In the genomic region with DNA sequence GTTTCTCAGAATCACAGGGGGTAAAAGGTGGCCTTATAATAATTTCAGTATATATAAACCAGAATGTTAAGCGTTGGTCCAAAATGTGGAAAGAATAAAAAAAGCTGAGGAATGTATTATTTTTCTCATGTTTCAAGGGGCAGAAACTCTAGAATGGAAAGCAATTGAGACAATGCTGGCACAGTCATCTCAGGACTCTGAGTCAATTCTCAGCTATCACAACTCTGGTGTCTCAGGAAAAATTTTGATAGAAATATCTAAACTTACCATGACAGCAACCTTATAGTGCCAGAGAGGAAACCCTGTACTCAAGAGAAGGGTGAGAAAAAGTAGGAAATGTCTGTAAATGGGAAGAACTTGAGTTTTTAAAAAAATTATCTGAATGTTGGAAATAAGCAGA, we compare ENCODE assay signal across 29 cellular contexts.
"Had no signal": no experiment of that assay in that cellular context is flagged by ENCODE, and none has a peak within 500 bp of the region (broad histone marks: within the 10 kb centered on the region; RNA-seq: fewer than 3 reads in every experiment).

No MANE protein-coding gene starts in this region.

- H3K27me3 ChIP-seq: ascending aorta, esophagus squamous epithelium, gastroesophageal sphincter, heart right ventricle had no signal

- H3K4me1 ChIP-seq: ascending aorta, esophagus squamous epithelium, gastroesophageal sphincter, heart right ventricle had no signal

- FAIRE-seq: bronchial epithelial cell had no signal

- DNase-seq: activated B cell treated with CpG ODN at 0.5 μM for 24 hours; activated CD4-positive, alpha-beta T cell treated with anti-CD3 and anti-CD28 coated beads for 48 hours; activated CD4-positive, alpha-beta T cell treated with anti-CD3 and anti-CD28 coated beads, Interleukin-2, amount 50 U/mL, for 1 hour; activated CD4-positive, alpha-beta T cell treated with anti-CD3 and anti-CD28 coated beads, Interleukin-2, amount 50 U/mL, for 48 hours; activated CD8-positive, alpha-beta memory T cell treated with anti-CD3 and anti-CD28 coated beads for 24 hours; activated CD8-positive, alpha-beta T cell treated with anti-CD3 and anti-CD28 coated beads for 36 hours; activated effector memory CD4-positive, alpha-beta T cell treated with Interleukin-2 at 50 U/mL for 16 hours; activated gamma-delta T cell treated with Interleukin-2 at 50 U/mL for 16 hours; activated naive CD4-positive, alpha-beta T cell treated with Interleukin-2 at 50 U/mL for 16 hours; activated naive CD8-positive, alpha-beta T cell treated with anti-CD3 and anti-CD28 coated beads for 36 hours; activated naive CD8-positive, alpha-beta T cell treated with anti-CD3 and anti-CD28 coated beads, Interleukin-2, amount 50 U/mL, for 24 hours; activated T-cell treated with anti-CD3 and anti-CD28 coated beads, Interleukin-2, amount 50 U/mL, for 4 hours; dermis blood vessel endothelial cell; effector CD4-positive, alpha-beta T cell; effector memory CD8-positive, alpha-beta T cell; esophagus squamous epithelium; foreskin melanocyte; heart right ventricle; T-helper 1 cell; T-helper 17 cell; T1000; WERI-Rb-1 had no signal

- H3K4me3 ChIP-seq: ascending aorta, coronary artery, esophagus squamous epithelium, gastroesophageal sphincter, heart right ventricle had no signal

- H3K27ac ChIP-seq: ascending aorta, coronary artery, epithelial cell of prostate, esophagus squamous epithelium, gastroesophageal sphincter, heart right ventricle, WERI-Rb-1 had no signal

- H3K36me3 ChIP-seq: ascending aorta, esophagus squamous epithelium, gastroesophageal sphincter, heart right ventricle, WERI-Rb-1 had no signal

- ATAC-seq: activated CD4-positive, CD25-positive, alpha-beta regulatory T cell treated with anti-CD3 and anti-CD28 coated beads, Interleukin-2, amount 50 U/mL, for 24 hours; activated CD8-positive, alpha-beta T cell treated with anti-CD3 and anti-CD28 coated beads for 36 hours; activated naive CD8-positive, alpha-beta T cell treated with anti-CD3 and anti-CD28 coated beads, Interleukin-2, amount 50 U/mL, for 24 hours; activated T-cell treated with anti-CD3 and anti-CD28 coated beads, Interleukin-2, amount 50 U/mL, for 4 hours; activated T-helper 17 cell treated with anti-CD3 and anti-CD28 coated beads, Interleukin-2, amount 50 U/mL, for 72 hours; effector memory CD8-positive, alpha-beta T cell; gastroesophageal sphincter; heart right ventricle; T-helper 17 cell had no signal

- H3K9me3 ChIP-seq: ascending aorta had no signal
